21 cellular contexts compared by ENCODE assay signal in genomic region chr12:19695244-19696098, GRCh38.
DNase-seq lines count a peak whose midpoint lies in the region; ATAC-seq and TF ChIP-seq lines count a peak whose summit lies in the region.
"Had no signal": no experiment of that assay in that cellular context is flagged by ENCODE, and none has a peak within 500 bp of the region (broad histone marks: within the 10 kb centered on the region; RNA-seq: fewer than 3 reads in every experiment).

No MANE protein-coding gene starts in this region.

- POLR2A ChIA-PET in activated CD8-positive, alpha-beta T cell treated with anti-CD3 and anti-CD28 coated beads, Interleukin-2, amount 10 ng/mL, durations not matched to agents 7 days and 5 days (lab: Charles Lee) = no interaction called here

- no peaks in the 10 kb centered on the region for H3K79me2 ChIP-seq in ACC112 (ENCODE audit: control insufficient read depth, insufficient read depth, low read length, unreplicated experiment)
- H3K79me2 ChIP-seq in GM23248 (ENCODE audit: insufficient read depth) = no peaks in the 10 kb centered on the region

- no peaks in the 10 kb centered on the region for H3K27me3 Mint-ChIP-seq in activated CD8-positive, alpha-beta T cell treated with anti-CD3 and anti-CD28 coated beads, Interleukin-2, amount 10 ng/mL, durations not matched to agents 7 days and 5 days (ENCODE audit: low read depth)
- H3K27me3 Mint-ChIP-seq: activated B cell treated with CpG ODN at 0.5 μM for 24 hours; CD4-positive, CD25-positive, alpha-beta regulatory T cell had no signal

- in situ Hi-C loops in GM23248 (cut with MboI) = no loop called here

- H3K4me3 Mint-ChIP-seq in activated CD8-positive, alpha-beta T cell treated with anti-CD3 and anti-CD28 coated beads, Interleukin-2, amount 10 ng/mL, durations not matched to agents 7 days and 5 days = no peak overlapping the region
- H3K4me3 Mint-ChIP-seq: activated B cell treated with CpG ODN at 0.5 μM for 24 hours; CD4-positive, CD25-positive, alpha-beta regulatory T cell; neural progenitor cell had no signal

- CTCF ChIA-PET in activated CD8-positive, alpha-beta T cell treated with anti-CD3 and anti-CD28 coated beads, Interleukin-2, amount 10 ng/mL, durations not matched to agents 7 days and 5 days (lab: Charles Lee) = interaction anchor here (0.9 kb wide), 1 partner anchor 43 kb away, joined by 3 read pairs; no protein-coding TSS in a partner anchor

- DNase-seq in GM23248 (no peak), fibroblast of villous mesenchyme (ENCODE audit: low read depth) (peak; percentile 12), pons (ENCODE audit: low spot score) (no peak), inferior parietal cortex (ENCODE audit: extremely low spot score) (no peak)
- DNase-seq in activated CD8-positive, alpha-beta T cell treated with anti-CD3 and anti-CD28 coated beads, Interleukin-2, amount 10 ng/mL, durations not matched to agents 7 days and 5 days = no peak
- DNase-seq: activated B cell treated with CpG ODN at 0.5 μM for 24 hours; activated CD8-positive, alpha-beta memory T cell treated with anti-CD3 and anti-CD28 coated beads for 24 hours; amniotic stem cell; caudate nucleus; CD4-positive, CD25-positive, alpha-beta regulatory T cell; Karpas-422; midbrain; NCI-H1417; NCI-H526 had no signal

- peaks cover 9% of the 10 kb centered on the region; the same call in 1 of the 2 replicates for H3F3A ChIP-seq in GM23248 (ENCODE audit: insufficient read depth)

- H3K4me3 ChIP-seq in ACC112 (ENCODE audit: low read depth, low read length) = no peak overlapping the region
- no peak overlapping the region for H3K4me3 ChIP-seq in GM23248
- H3K4me3 ChIP-seq in fibroblast of villous mesenchyme (ENCODE audit: low read depth, low read length) = no peak overlapping the region
- H3K4me3 ChIP-seq: neural progenitor cell, thoracic aorta had no signal

- peaks cover 21% of the 10 kb centered on the region for H3K4me1 Mint-ChIP-seq in activated CD8-positive, alpha-beta T cell treated with anti-CD3 and anti-CD28 coated beads, Interleukin-2, amount 10 ng/mL, durations not matched to agents 7 days and 5 days (ENCODE audit: low read depth)
- H3K4me1 Mint-ChIP-seq: activated B cell treated with CpG ODN at 0.5 μM for 24 hours, neural progenitor cell had no signal

- H3K9me3 ChIP-seq in GM23248 (ENCODE audit: low read depth) = no peaks in the 10 kb centered on the region
- H3K9me3 ChIP-seq: thoracic aorta had no signal

- H3K9me3 Mint-ChIP-seq in activated CD8-positive, alpha-beta T cell treated with anti-CD3 and anti-CD28 coated beads, Interleukin-2, amount 10 ng/mL, durations not matched to agents 7 days and 5 days (ENCODE audit: insufficient read depth) = peaks cover 16% of the 10 kb centered on the region

- H2AFZ ChIP-seq in ACC112 (ENCODE audit: low read length, unreplicated experiment) (peak overlapping the region; percentile 62), GM23248 (no peak overlapping the region)

- peaks cover 6% of the 10 kb centered on the region for H3K36me3 Mint-ChIP-seq in activated CD8-positive, alpha-beta T cell treated with anti-CD3 and anti-CD28 coated beads, Interleukin-2, amount 10 ng/mL, durations not matched to agents 7 days and 5 days (ENCODE audit: low read depth)
- H3K36me3 Mint-ChIP-seq: CD4-positive, CD25-positive, alpha-beta regulatory T cell; neural progenitor cell had no signal

- 59 to 66% methylated on average over 3 of the region's 3 CpGs for WGBS in GM23248 (ENCODE audit: low coverage in 1 of 2, low lambda C conversion rate in 2 of 2, missing lambda C conversion rate in 2 of 2), 2 experiments

- peaks cover 10% of the 10 kb centered on the region for H3K4me1 ChIP-seq in ACC112 (ENCODE audit: control insufficient read depth, insufficient read depth, low read length, unreplicated experiment)
- peaks cover 11% of the 10 kb centered on the region for H3K4me1 ChIP-seq in GM23248 (ENCODE audit: insufficient read depth)
- H3K4me1 ChIP-seq: neural progenitor cell had no signal

- peak overlapping the region; percentile 66 for H3K27ac Mint-ChIP-seq in activated CD8-positive, alpha-beta T cell treated with anti-CD3 and anti-CD28 coated beads, Interleukin-2, amount 10 ng/mL, durations not matched to agents 7 days and 5 days
- H3K27ac Mint-ChIP-seq: activated B cell treated with CpG ODN at 0.5 μM for 24 hours; CD4-positive, CD25-positive, alpha-beta regulatory T cell; neural progenitor cell had no signal

- H3K4me2 ChIP-seq in GM23248 (ENCODE audit: unreplicated experiment) = peak overlapping the region; percentile 21
- H3K4me2 ChIP-seq: neural progenitor cell had no signal

- H3K36me3 ChIP-seq in ACC112 (ENCODE audit: insufficient read depth, low read length) = no peaks in the 10 kb centered on the region
- no peaks in the 10 kb centered on the region for H3K36me3 ChIP-seq in GM23248 (ENCODE audit: low read depth)
- H3K36me3 ChIP-seq: neural progenitor cell, thoracic aorta had no signal

- no peaks in the 10 kb centered on the region for H4K20me1 ChIP-seq in GM23248 (ENCODE audit: insufficient read depth)

- no peak for TF ChIP-seq CTCF in fibroblast of villous mesenchyme (IDR thresholded peaks at IDR 0.05; ENCODE audit: insufficient read depth, low read depth, low read length)

- no peak for ATAC-seq in activated CD8-positive, alpha-beta T cell treated with anti-CD3 and anti-CD28 coated beads, Interleukin-2, amount 10 ng/mL, durations not matched to agents 7 days and 5 days
- ATAC-seq in GM18520 (IDR thresholded peaks at IDR 0.05; ENCODE audit: unreplicated experiment) (no peak), GM21529 (IDR thresholded peaks at IDR 0.05; ENCODE audit: unreplicated experiment) (no peak)
- ATAC-seq: esophagus mucosa, left lobe of liver had no signal

- H3K9ac ChIP-seq in GM23248 = no peak overlapping the region
- H3K9ac ChIP-seq: neural progenitor cell had no signal

- no peaks in the 10 kb centered on the region for H3K27me3 ChIP-seq in ACC112 (ENCODE audit: insufficient read depth, low read length)
- H3K27me3 ChIP-seq in GM23248 (replicated peaks; ENCODE audit: insufficient read depth) = no peaks in the 10 kb centered on the region
- H3K27me3 ChIP-seq: neural progenitor cell had no signal

- no peaks in the 10 kb centered on the region for H3K9me2 ChIP-seq in GM23248 (ENCODE audit: insufficient read depth)

- H3K27ac ChIP-seq in ACC112 (ENCODE audit: low read depth, low read length) (peak overlapping the region; percentile 7; the same call in 1 of the 2 replicates), GM23248 (no peak overlapping the region)
- H3K27ac ChIP-seq: neural progenitor cell had no signal
